In genomic region chrX:17617794-17618193, GRCh38 we compare ENCODE assay signal across 15 cellular contexts.
"Had no signal": no experiment of that assay in that cellular context is flagged by ENCODE, and none has a peak within 500 bp of the region (broad histone marks: within the 10 kb centered on the region; RNA-seq: fewer than 3 reads in every experiment).

No MANE protein-coding gene starts in this region.

- ATAC-seq: activated CD8-positive, alpha-beta T cell treated with anti-CD3 and anti-CD28 coated beads, Interleukin-2, amount 10 ng/mL, durations not matched to agents 7 days and 5 days; left lung; naive thymus-derived CD4-positive, alpha-beta T cell had no signal

- FAIRE-seq: colon, kidney had no signal

- DNase-seq: activated B cell treated with CpG ODN at 0.5 μM for 24 hours; activated CD4-positive, alpha-beta T cell treated with anti-CD3 and anti-CD28 coated beads for 48 hours; activated CD8-positive, alpha-beta memory T cell treated with anti-CD3 and anti-CD28 coated beads, Interleukin-2, amount 50 U/mL, for 4 hours; activated CD8-positive, alpha-beta T cell treated with anti-CD3 and anti-CD28 coated beads, Interleukin-2, amount 10 ng/mL, durations not matched to agents 7 days and 5 days; activated effector memory CD4-positive, alpha-beta T cell treated with anti-CD3 and anti-CD28 coated beads, Interleukin-2, amount 50 U/mL, for 16 hours; activated T-cell treated with anti-CD3 and anti-CD28 coated beads, Interleukin-2, amount 50 U/mL, for 48 hours; hippocampal formation; kidney; left lung; naive thymus-derived CD4-positive, alpha-beta T cell; stimulated activated CD4-positive, alpha-beta T cell treated with anti-CD3 and anti-CD28 coated beads, Interleukin-15, amount 100 ng/mL, for 24 hours; stimulated activated CD4-positive, alpha-beta T cell treated with anti-CD3 and anti-CD28 coated beads, Interleukin-4, amount 100 ng/mL, for 1 hour; stimulated activated naive CD4-positive, alpha-beta T cell; uterus had no signal
